21 cellular contexts compared by ENCODE assay signal in genomic region chr3:146921693-146922092, GRCh38.
"Had no signal": no experiment of that assay in that cellular context is flagged by ENCODE, and none has a peak within 500 bp of the region (broad histone marks: within the 10 kb centered on the region; RNA-seq: fewer than 3 reads in every experiment).

No MANE protein-coding gene starts in this region.

- H3K27me3 ChIP-seq: foreskin keratinocyte, heart left ventricle, neutrophil, suprapubic skin, tibial artery, upper lobe of left lung, uterus had no signal

- H3K9me3 Mint-ChIP-seq: endodermal cell had no signal

- H3K4me3 ChIP-seq: coronary artery, heart left ventricle, smooth muscle cell, suprapubic skin, tibial artery, upper lobe of left lung, uterus had no signal

- H3K4me2 ChIP-seq: smooth muscle cell had no signal

- H3K27ac Mint-ChIP-seq: endodermal cell; naive B cell; nephron; stimulated activated effector memory CD8-positive, alpha-beta T cell treated with anti-CD3 and anti-CD28 coated beads, Interleukin-12 subunit alpha, Interleukin-12 subunit beta, amount 100 ng/mL, for 72 hours had no signal

- H3K27me3 Mint-ChIP-seq: naive B cell had no signal

- H3K27ac ChIP-seq: coronary artery, foreskin keratinocyte, heart left ventricle, neutrophil, suprapubic skin, tibial artery, upper lobe of left lung, uterus had no signal

- H3K36me3 ChIP-seq: heart left ventricle, neutrophil, suprapubic skin, tibial artery, upper lobe of left lung, uterus had no signal

- H3K36me3 Mint-ChIP-seq: naive B cell; stimulated activated effector memory CD8-positive, alpha-beta T cell treated with anti-CD3 and anti-CD28 coated beads, Interleukin-12 subunit alpha, Interleukin-12 subunit beta, amount 100 ng/mL, for 72 hours had no signal

- H3K4me1 Mint-ChIP-seq: endodermal cell; naive B cell; nephron; stimulated activated effector memory CD8-positive, alpha-beta T cell treated with anti-CD3 and anti-CD28 coated beads, Interleukin-12 subunit alpha, Interleukin-12 subunit beta, amount 100 ng/mL, for 72 hours had no signal

- H3K9me3 ChIP-seq: neutrophil, suprapubic skin, tibial artery, upper lobe of left lung, uterus had no signal

- H3K4me3 Mint-ChIP-seq: endodermal cell; naive B cell; nephron; stimulated activated effector memory CD8-positive, alpha-beta T cell treated with anti-CD3 and anti-CD28 coated beads, Interleukin-12 subunit alpha, Interleukin-12 subunit beta, amount 100 ng/mL, for 72 hours had no signal

- H3K4me1 ChIP-seq: foreskin keratinocyte, heart left ventricle, suprapubic skin, tibial artery, upper lobe of left lung, uterus had no signal

- DNase-seq: effector CD4-positive, alpha-beta T cell; endodermal cell; erythroblast; foreskin keratinocyte; heart left ventricle; kidney; left colon; mesendoderm; naive B cell; stimulated activated CD4-positive, alpha-beta T cell treated with anti-CD3 and anti-CD28 coated beads, Interleukin-4, amount 100 ng/mL, for 1 hour; stimulated activated CD8-positive, alpha-beta memory T cell treated with anti-CD3 and anti-CD28 coated beads, Interleukin-4, amount 100 ng/mL, for 48 hours; stimulated activated naive CD8-positive, alpha-beta T cell treated with anti-CD3 and anti-CD28 coated beads, Interleukin-15, Interleukin-2, amounts not matched to agents 100 U/mL and 50 U/mL, for 24 hours; tibial artery; upper lobe of left lung; uterus had no signal
